Comparison of ENCODE assay signal across 17 cellular contexts in the genomic region with DNA sequence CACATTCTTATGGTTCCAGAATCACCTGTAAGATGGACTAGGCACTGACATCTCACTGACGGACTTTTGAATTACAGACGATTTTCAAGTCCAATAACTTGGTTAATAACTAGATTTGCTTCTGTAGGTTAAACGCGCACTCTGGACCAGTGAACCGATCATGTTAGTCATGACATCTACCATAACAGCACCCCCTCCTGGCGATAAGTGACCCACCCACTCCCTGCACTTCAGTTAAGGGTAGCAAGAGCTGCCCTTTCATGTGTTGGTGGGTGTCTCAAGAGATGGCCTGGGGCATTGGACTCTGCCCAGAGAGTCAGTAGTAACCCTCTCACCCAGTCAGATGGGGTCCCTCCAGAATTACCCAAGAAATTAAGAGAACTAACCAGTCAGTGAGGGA. TPM values are rescaled to one million over a fixed set of nuclear protein-coding genes. Genes with fewer than 3 reads are reported as not detected.
A peak's percentile ranks its signal among the peaks of the same experiment; 100 is the strongest.
DNase-seq lines count a peak whose midpoint lies in the region; ATAC-seq, FAIRE-seq and TF ChIP-seq lines count a peak whose summit lies in the region.
"Had no signal": no experiment of that assay in that cellular context is flagged by ENCODE, and none has a peak within 500 bp of the region (broad histone marks: within the 10 kb centered on the region; RNA-seq: fewer than 3 reads in every experiment).

No MANE protein-coding gene starts in this region.

- H3K36me3 ChIP-seq in K562 (ENCODE audit: control insufficient read depth, insufficient read depth, low read length) = no peaks in the 10 kb centered on the region
- H3K36me3 ChIP-seq: heart left ventricle, left lung had no signal

- H3K4me2 ChIP-seq in K562 (ENCODE audit: insufficient read depth, low read length) = no peak overlapping the region

- ATAC-seq in K562 (peak; percentile 94), GM19351 (IDR thresholded peaks at IDR 0.05; ENCODE audit: unreplicated experiment) (no peak), HG03457 (IDR thresholded peaks at IDR 0.05; ENCODE audit: unreplicated experiment) (no peak), HG03469 (IDR thresholded peaks at IDR 0.05; ENCODE audit: unreplicated experiment) (no peak)
- ATAC-seq: heart left ventricle, left lung had no signal

- no peaks in the 10 kb centered on the region for H4K20me1 ChIP-seq in K562 (replicated peaks; ENCODE audit: control insufficient read depth, insufficient read depth, low read length)

- CTCF ChIA-PET in K562 (lab: Yijun Ruan, JAX; ENCODE audit: low intra/inter-chr PET ratio) = no interaction called here

- no peak for TF ChIP-seq EP300 in K562 (IDR thresholded peaks at IDR 0.05; ENCODE audit: low read length)

- POLR2A ChIA-PET in K562 (lab: Yijun Ruan, JAX) = interaction anchor here (1.4 kb wide), 1 partner anchor 10 kb away, joined by 3 read pairs; no protein-coding TSS in a partner anchor

- FAIRE-seq in K562 (lab: Jason Lieb, UNC) = peak; percentile 44
- FAIRE-seq: endothelial cell of umbilical vein had no signal

- no peaks in the 10 kb centered on the region for H3K79me2 ChIP-seq in K562 (ENCODE audit: control insufficient read depth, insufficient read depth, low read length)

- no TSS peak for BruUV-seq in K562 (replicated peaks; lab: Mats Ljungman, UMichigan)

- H3K27ac ChIP-seq in C4-2B = no peak overlapping the region
- no peak overlapping the region for H3K27ac ChIP-seq in HL-60 (replicated peaks)
- no peak overlapping the region for H3K27ac ChIP-seq in K562 (ENCODE audit: extremely low read depth, low read depth, low read length)
- H3K27ac ChIP-seq: heart left ventricle, left lung, skin epidermis had no signal

- TF ChIP-seq RAD21 in K562 (CRISPR knock-in tag; conservative IDR thresholded peaks at IDR 0.05 in 1 of 2, IDR thresholded peaks at IDR 0.05 in 1 of 2) = peak in 1 of 2 experiments; percentile 37; a peak in 2 of 4 replicates

- TF ChIP-seq CTCF in C4-2B (conservative IDR thresholded peaks at IDR 0.05) (peak; percentile 66), GM12864 (IDR thresholded peaks at IDR 0.05; ENCODE audit: low read depth, low read length, missing control alignments) (peak; percentile 49), HL-60 (IDR thresholded peaks at IDR 0.05; ENCODE audit: insufficient read depth, low read length) (peak; percentile 9), K562 (IDR thresholded peaks at IDR 0.05 in 2 of 3, conservative IDR thresholded peaks at IDR 0.05 in 1 of 3; ENCODE audit: insufficient read depth in 2 of 3, low read depth in 1 of 3, low read length in 3 of 3) (peak; percentile 49 to 75 (median 54))

- H3K27me3 ChIP-seq in HL-60 (ENCODE audit: insufficient read depth, poor library complexity, severe bottlenecking) (peaks cover 4% of the 10 kb centered on the region), K562 (ENCODE audit: control insufficient read depth in 2 of 2, insufficient read depth in 2 of 2, low read length in 2 of 2) (peaks cover 2 to 7% of the 10 kb centered on the region in 2 experiments; a peak in 2 of 5 replicates)

- H2AFZ ChIP-seq in K562 (ENCODE audit: low read depth, low read length) = no peak overlapping the region

- no peak overlapping the region for H3K9ac ChIP-seq in K562 (ENCODE audit: insufficient read depth in 1 of 2, low read depth in 2 of 2, low read length in 2 of 2)

- intact Hi-C loops in K562 (cut with micrococcal nuclease) = no loop called here

- H3K4me3 ChIP-seq in GM12864 (ENCODE audit: low read depth, low read length) (no peak overlapping the region), HL-60 (replicated peaks; ENCODE audit: insufficient read depth, low read length) (no peak overlapping the region), K562 (no peak overlapping the region)
- H3K4me3 ChIP-seq: heart left ventricle, left lung, skin epidermis had no signal

- DNase-seq in GM12864 (ENCODE audit: low read depth) (no peak), HL-60 (ENCODE audit: low read depth in 1 of 2, low spot score in 1 of 2) (no peak), K562 (ENCODE audit: extremely low read depth in 1 of 4, low spot score in 3 of 4) (peak; percentile 47 to 49 (median 48)), GDM1 (lab: John Stamatoyannopoulos, UW) (no peak)
- DNase-seq: activated CD4-positive, alpha-beta T cell treated with anti-CD3 and anti-CD28 coated beads, Interleukin-2, amount 50 U/mL, for 4 hours; activated effector memory CD4-positive, alpha-beta T cell treated with Interleukin-2 at 50 U/mL for 16 hours; CD8-positive, alpha-beta memory T cell; heart left ventricle; IMR-90; left lung; NCI-H1930 had no signal

- H3K9me3 ChIP-seq in K562 (replicated peaks; ENCODE audit: control insufficient read depth, insufficient read depth, low read depth, low read length) = no peaks in the 10 kb centered on the region
- H3K9me3 ChIP-seq: heart left ventricle, left lung had no signal

- WGBS in K562 (ENCODE audit: insufficient coverage, low coverage, missing lambda C conversion rate) = 31% methylated on average over 6 of the region's 6 CpGs

- TF ChIP-seq POLR2A in K562 (conservative IDR thresholded peaks at IDR 0.05) = no peak

- H3K4me1 ChIP-seq in K562 (replicated peaks in 1 of 2; ENCODE audit: control insufficient read depth in 2 of 2, insufficient read depth in 2 of 2, low read length in 2 of 2) = no peaks in the 10 kb centered on the region
- H3K4me1 ChIP-seq: heart left ventricle, left lung had no signal

- no peaks in the 10 kb centered on the region for H3K9me1 ChIP-seq in K562 (ENCODE audit: control insufficient read depth, insufficient read depth, low read length)

- in situ Hi-C loops in K562 (cut with MboI) = no loop called here

TF ChIP-seq in K562, 482 proteins besides CTCF, POLR2A, EP300 and RAD21:
- TF ChIP-seq TAF15 (IDR thresholded peaks at IDR 0.05; ENCODE audit: low read depth, low read length) (no peak), SMC3 (conservative IDR thresholded peaks at IDR 0.05; ENCODE audit: insufficient read depth, low read depth, low read length) (peak; percentile 24; the same call in 1 of the 2 replicates)
- TF ChIP-seq, protein P1, sequence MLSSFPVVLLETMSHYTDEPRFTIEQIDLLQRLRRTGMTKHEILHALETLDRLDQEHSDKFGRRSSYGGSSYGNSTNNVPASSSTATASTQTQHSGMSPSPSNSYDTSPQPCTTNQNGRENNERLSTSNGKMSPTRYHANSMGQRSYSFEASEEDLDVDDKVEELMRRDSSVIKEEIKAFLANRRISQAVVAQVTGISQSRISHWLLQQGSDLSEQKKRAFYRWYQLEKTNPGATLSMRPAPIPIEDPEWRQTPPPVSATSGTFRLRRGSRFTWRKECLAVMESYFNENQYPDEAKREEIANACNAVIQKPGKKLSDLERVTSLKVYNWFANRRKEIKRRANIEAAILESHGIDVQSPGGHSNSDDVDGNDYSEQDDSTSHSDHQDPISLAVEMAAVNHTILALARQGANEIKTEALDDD (IDR thresholded peaks at IDR 0.05) = 0 out of 2 replicates have a peak, but pooled peaks have one; percentile 21

RNA-seq across cellular contexts. Expression of a gene that starts 12.9 kb away (rescaled TPM):
- total RNA-seq in K562 (2011; cell fraction: chromatin; rRNA removed; ENCODE audit: low replicate concordance) = 0.35 TPM in 1 of 2 replicates, not detected in the other
- 0.33 TPM in 1 of 2 replicates, not detected in the other for total RNA-seq in K562 (2011; cell fraction: nucleolus; rRNA removed)
- not detected in 2 replicates for total RNA-seq in K562 (2011; cell fraction: nucleoplasm; rRNA removed)
- total RNA-seq in K562 (2014; rRNA removed) = not detected in 2 replicates
- total RNA-seq in K562 (2014; rRNA removed; fragmentation: Illumina TruSeq; extraction: Trizol) = not detected in 2 replicates
- not detected in 2 replicates for total RNA-seq in K562 (2015; rRNA removed; fragmentation: Illumina TruSeq; extraction: Trizol)
- total RNA-seq in K562 (2021) = 0.13 TPM in 1 of 2 replicates, not detected in the other
- polyA plus RNA-seq in K562 (2011; rRNA removed) = 0.13 TPM in 1 of 2 replicates, not detected in the other
- polyA plus RNA-seq in K562 (2011; cell fraction: cytosol; rRNA removed) = 0.04 and 0.18 TPM in 2 replicates
- not detected in 2 replicates for polyA plus RNA-seq in K562 (2011; cell fraction: nucleus; rRNA removed)
- 0.09 and 0.10 TPM in 2 replicates for polyA plus RNA-seq in K562 (2012)
- polyA plus RNA-seq in K562 (2014; fragmentation: Illumina TruSeq; extraction: Trizol) = not detected in 2 replicates
- not detected for polyA plus RNA-seq in K562 (2014; fragmentation: Nextera tagmentation; extraction: Ambion mirVana)
- not detected in 2 replicates for polyA plus RNA-seq in K562 (2014; rRNA removed)
- not detected in 2 replicates for polyA minus RNA-seq in K562 (2011; rRNA and poly(A)+ RNA removed)
- polyA minus RNA-seq in K562 (2011; cell fraction: cytosol; rRNA and poly(A)+ RNA removed) = not detected in 2 replicates
- 0.44 TPM in 1 of 2 replicates, not detected in the other for polyA minus RNA-seq in K562 (2011; cell fraction: nucleus; rRNA and poly(A)+ RNA removed)
- total RNA-seq: CD8-positive, alpha-beta memory T cell; endothelial cell of umbilical vein; IMR-90 had no signal
- polyA plus RNA-seq: CD8-positive, alpha-beta memory T cell; endothelial cell of umbilical vein; IMR-90 had no signal

Comparison
In these comparisons a context has a peak if more than half of its experiments do, and no peak if none do; other contexts are left out.
1. CTCF ChIP-seq: peak in every context shown above with its lines; median percentile 66 in C4-2B; 54 in K562; 49 in GM12864; 9 in HL-60.
2. DNase-seq: peak in K562 (4 of 4); none in GM12864 (single experiment), HL-60 (0 of 2) and GDM1 (single experiment).